ENCODE assay signal across 26 cellular contexts in the genomic region with DNA sequence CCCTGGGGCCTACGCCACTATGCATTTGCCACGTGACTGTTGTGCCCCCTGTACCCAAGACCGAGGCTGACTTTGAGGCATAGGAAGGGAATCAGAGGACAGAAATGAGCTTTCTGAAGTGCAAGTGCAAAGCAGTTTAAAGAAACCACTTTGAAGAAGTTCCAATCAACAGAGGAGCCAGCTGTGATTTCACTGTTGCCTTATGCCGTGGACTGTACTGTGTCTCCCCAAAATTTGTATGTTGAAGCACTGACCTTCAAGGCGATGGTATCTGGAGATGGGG.
"Had no signal": no experiment of that assay in that cellular context is flagged by ENCODE, and none has a peak within 500 bp of the region (broad histone marks: within the 10 kb centered on the region; RNA-seq: fewer than 3 reads in every experiment).

No MANE protein-coding gene starts in this region.

- H3K27me3 ChIP-seq: heart right ventricle, left lung, right lobe of liver, thyroid gland had no signal

- H3K36me3 ChIP-seq: esophagus squamous epithelium, heart right ventricle, left lung, right lobe of liver, stomach, thyroid gland had no signal

- H3K9ac ChIP-seq: parathyroid adenoma had no signal

- H3K4me3 ChIP-seq: esophagus squamous epithelium, heart right ventricle, left lung, mucosa of descending colon, right lobe of liver, smooth muscle cell, stomach, thyroid gland had no signal

- H3K4me1 ChIP-seq: parathyroid adenoma, right lobe of liver, thyroid gland had no signal

- H3K27ac Mint-ChIP-seq: effector memory CD8-positive, alpha-beta T cell; mesothelial cell of epicardium; naive B cell; progenitor cell of endocrine pancreas; stimulated activated effector memory CD8-positive, alpha-beta T cell treated with anti-CD3 and anti-CD28 coated beads, Interleukin-12 subunit alpha, Interleukin-12 subunit beta, amount 100 ng/mL, for 72 hours had no signal

- ATAC-seq: effector memory CD8-positive, alpha-beta T cell; heart right ventricle; left cardiac atrium; left lung; mucosa of descending colon; right lobe of liver; stimulated activated effector memory CD8-positive, alpha-beta T cell treated with anti-CD3 and anti-CD28 coated beads, Interleukin-12 subunit alpha, Interleukin-12 subunit beta, amount 100 ng/mL, for 72 hours had no signal

- H3K9me3 ChIP-seq: esophagus squamous epithelium, heart right ventricle, left lung, mucosa of descending colon, right lobe of liver, stomach, thyroid gland had no signal

- DNase-seq: effector memory CD8-positive, alpha-beta T cell; erythroblast; esophagus squamous epithelium; foreskin melanocyte; glutamatergic neuron; heart right ventricle; hippocampal formation; left cardiac atrium; mesenchymal stem cell; mucosa of descending colon; naive B cell; stimulated activated CD4-positive, alpha-beta T cell treated with anti-CD3 and anti-CD28 coated beads, Interleukin-2, amount 100 ng/mL, for 24 hours; stimulated activated CD4-positive, alpha-beta T cell treated with anti-CD3 and anti-CD28 coated beads, Interleukin-4, amount 100 ng/mL, for 24 hours; stimulated activated naive CD4-positive, alpha-beta T cell treated with Interleukin-2 at 50 U/mL for 16 hours; stomach; thyroid gland had no signal

- H3K4me3 Mint-ChIP-seq: dendritic cell treated with granulocyte-macrophage colony-stimulating factor and Interleukin-4, amounts not matched to agents 40 ng/mL and 50 ng/mL, for 4 days; effector memory CD8-positive, alpha-beta T cell; mesothelial cell of epicardium; naive B cell; neural crest cell; stimulated activated effector memory CD8-positive, alpha-beta T cell treated with anti-CD3 and anti-CD28 coated beads, Interleukin-12 subunit alpha, Interleukin-12 subunit beta, amount 100 ng/mL, for 72 hours; type B pancreatic cell had no signal

- H3K9me3 Mint-ChIP-seq: dendritic cell treated with granulocyte-macrophage colony-stimulating factor and Interleukin-4, amounts not matched to agents 40 ng/mL and 50 ng/mL, for 4 days; effector memory CD8-positive, alpha-beta T cell; mesothelial cell of epicardium; naive B cell; neural crest cell; stimulated activated effector memory CD8-positive, alpha-beta T cell treated with anti-CD3 and anti-CD28 coated beads, Interleukin-12 subunit alpha, Interleukin-12 subunit beta, amount 100 ng/mL, for 72 hours; type B pancreatic cell had no signal

- H2AFZ ChIP-seq: parathyroid adenoma had no signal

- H3K36me3 Mint-ChIP-seq: mesothelial cell of epicardium; naive B cell; stimulated activated effector memory CD8-positive, alpha-beta T cell treated with anti-CD3 and anti-CD28 coated beads, Interleukin-12 subunit alpha, Interleukin-12 subunit beta, amount 100 ng/mL, for 72 hours; type B pancreatic cell had no signal

- H3K4me1 Mint-ChIP-seq: mesothelial cell of epicardium had no signal

- H3K27ac ChIP-seq: esophagus squamous epithelium, parathyroid adenoma, right lobe of liver, stomach, thyroid gland had no signal

- H3K4me2 ChIP-seq: smooth muscle cell had no signal
